Comparison of ENCODE assay signal across 7 cellular contexts in genomic region chr9:130243015-130243881, GRCh38. TPM values are rescaled to one million over a fixed set of nuclear protein-coding genes. Genes with fewer than 3 reads are reported as not detected.
DNase-seq lines count a peak whose midpoint lies in the region; ATAC-seq and TF ChIP-seq lines count a peak whose summit lies in the region.

No MANE protein-coding gene starts in this region.

- TF ChIP-seq POLR2A in heart left ventricle (IDR thresholded peaks at IDR 0.05): no peak

- H3K4me1 Mint-ChIP-seq in progenitor cell of endocrine pancreas (ENCODE audit: low read depth): peaks cover 5% of the 10 kb centered on the region

- H3K27ac ChIP-seq in heart left ventricle (no peak overlapping the region), upper lobe of right lung (no peak overlapping the region)

- no peaks in the 10 kb centered on the region for H3K9me3 Mint-ChIP-seq in progenitor cell of endocrine pancreas (ENCODE audit: low read depth)

- H3K9me3 ChIP-seq in heart left ventricle (no peaks in the 10 kb centered on the region), upper lobe of right lung (no peaks in the 10 kb centered on the region)

- H3K36me3 Mint-ChIP-seq in progenitor cell of endocrine pancreas (ENCODE audit: insufficient read depth): no peaks in the 10 kb centered on the region

- peak overlapping the region; percentile 16 for H3K4me3 Mint-ChIP-seq in progenitor cell of endocrine pancreas (ENCODE audit: low read depth)

- intact Hi-C loops in heart left ventricle (cut with DNase I): loop anchor here in 2 of 10 donors (5.0 kb wide), 2 partner anchors 99 to 361 kb away; no protein-coding TSS in a partner anchor
- intact Hi-C loops in upper lobe of right lung (cut with DNase I): no loop called here

- H3K27me3 Mint-ChIP-seq in progenitor cell of endocrine pancreas: peaks cover 3% of the 10 kb centered on the region

- H3K4me3 ChIP-seq in heart left ventricle (peak overlapping the region in 2 of 12 donors; percentile 18 to 35), upper lobe of right lung (no peak overlapping the region)

- WGBS in heart left ventricle, 4 donors: 24 to 26% (median 25%) methylated on average over 32 to 35 of the region's 35 CpGs

- peak overlapping the region; percentile 51 for H3K27ac Mint-ChIP-seq in progenitor cell of endocrine pancreas

- no peaks in the 10 kb centered on the region for H3K27me3 ChIP-seq in heart left ventricle
- H3K27me3 ChIP-seq in upper lobe of right lung: no peaks in the 10 kb centered on the region

- H3K36me3 ChIP-seq in heart left ventricle (no peaks in the 10 kb centered on the region), upper lobe of right lung (no peaks in the 10 kb centered on the region)

- TF ChIP-seq CTCF in GM12874 (IDR thresholded peaks at IDR 0.05; ENCODE audit: insufficient read depth, low read depth, low read length) (peak; percentile 85), heart left ventricle (IDR thresholded peaks at IDR 0.05) (peak; percentile 83 to 97 (median 92)), progenitor cell of endocrine pancreas (IDR thresholded peaks at IDR 0.05; ENCODE audit: unreplicated experiment) (peak; percentile 89), upper lobe of right lung (IDR thresholded peaks at IDR 0.05) (peak; percentile 95)

- ATAC-seq in SK-N-SH treated with all-trans-retinoic acid at 6 μM for 48 hours (peak; percentile 77), heart left ventricle (peak; percentile 63 to 72 (median 70)), upper lobe of right lung (peak; percentile 82)

- DNase-seq in Kasumi-1 (lab: John Stamatoyannopoulos, UW) (peak; percentile 34 to 53), heart left ventricle (peak; percentile 50 to 81 (median 60)), progenitor cell of endocrine pancreas (ENCODE audit: low spot score, unreplicated experiment) (peak; percentile 78), upper lobe of right lung (peak; percentile 80)
- DNase-seq in activated naive CD4-positive, alpha-beta T cell treated with anti-CD3 and anti-CD28 coated beads, Interleukin-2, amount 50 U/mL, for 16 hours: peak; percentile 79

- H3K4me1 ChIP-seq in heart left ventricle: peaks cover 0 to 9% (median 3%) of the 10 kb centered on the region in 12 donors
- H3K4me1 ChIP-seq in upper lobe of right lung: peaks cover 3% of the 10 kb centered on the region

TF ChIP-seq in SK-N-SH treated with all-trans-retinoic acid at 6 μM for 48 hours, 23 proteins besides CTCF, POLR2A, EP300 and RAD21:
- no peak for TF ChIP-seq ZNF8 (CRISPR knock-in tag; IDR thresholded peaks at IDR 0.05)
- TF ChIP-seq GLIS3 (CRISPR knock-in tag; IDR thresholded peaks at IDR 0.05): no peak
- TF ChIP-seq SNAI2 (CRISPR knock-in tag; IDR thresholded peaks at IDR 0.05): 0 out of 2 replicates have a peak, but pooled peaks have one; percentile 31
- no peak for TF ChIP-seq ZNF70 (CRISPR knock-in tag; IDR thresholded peaks at IDR 0.05)

RNA-seq across cellular contexts. Expression of gene HMCN2, which starts 22.3 kb away (rescaled TPM):
- total RNA-seq in heart left ventricle (10 to 100 TPM in 1 of 9 donors, 1 to 10 TPM in 8; 2.3 to 10.4 (median 3.8) TPM), progenitor cell of endocrine pancreas (0.26 and 0.31 TPM in 2 replicates), upper lobe of right lung (7.8 TPM)
- polyA plus RNA-seq in heart left ventricle: 1 to 10 TPM; 4.3 to 4.4 TPM
